ENCODE assay signal across 24 cellular contexts in the genomic region with DNA sequence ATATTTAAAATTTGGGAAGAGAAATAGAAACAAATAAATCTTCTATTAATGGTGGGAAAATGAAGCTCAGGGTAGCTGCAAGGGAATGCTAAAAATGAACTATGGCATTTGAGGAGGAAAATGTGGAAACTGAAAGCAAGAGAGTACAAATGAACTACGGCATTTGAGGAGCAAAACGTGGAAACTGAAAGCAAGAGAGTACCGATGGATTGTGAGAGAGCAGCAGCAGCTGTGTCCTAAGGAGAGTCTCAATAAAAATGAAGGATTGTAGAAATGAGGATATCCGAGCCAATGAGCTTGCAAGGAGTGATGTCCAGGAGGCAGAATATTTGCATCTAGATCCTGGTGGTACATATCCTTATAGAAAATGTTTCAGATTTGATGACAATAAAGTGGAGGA.
"Had no signal": no experiment of that assay in that cellular context is flagged by ENCODE, and none has a peak within 500 bp of the region (broad histone marks: within the 10 kb centered on the region; RNA-seq: fewer than 3 reads in every experiment).

No MANE protein-coding gene starts in this region.

- H3K4me3 Mint-ChIP-seq: activated B cell treated with CpG ODN at 0.5 μM for 24 hours; activated CD4-positive, alpha-beta T cell treated with anti-CD3 and anti-CD28 coated beads, Interleukin-2, amount 10 ng/mL, durations not matched to agents 24 days and 14 days; activated naive CD4-positive, alpha-beta T cell treated with anti-CD3 and anti-CD28 coated beads, Interleukin-2, amount 10 ng/mL, durations not matched to agents 7 days and 5 days; activated naive CD8-positive, alpha-beta T cell treated with anti-CD3 and anti-CD28 coated beads for 36 hours; activated T-cell treated with anti-CD3 and anti-CD28 coated beads, Interleukin-2, amount 50 U/mL, for 4 hours; activated T-helper 17 cell treated with anti-CD3 and anti-CD28 coated beads, Interleukin-2, amount 50 U/mL, for 72 hours; T-helper 17 cell had no signal

- FAIRE-seq: bronchial epithelial cell, TTC549 had no signal

- H3K27ac Mint-ChIP-seq: activated B cell treated with CpG ODN at 0.5 μM for 24 hours; activated CD4-positive, alpha-beta T cell treated with anti-CD3 and anti-CD28 coated beads, Interleukin-2, amount 10 ng/mL, durations not matched to agents 24 days and 14 days; activated naive CD4-positive, alpha-beta T cell treated with anti-CD3 and anti-CD28 coated beads, Interleukin-2, amount 10 ng/mL, durations not matched to agents 7 days and 5 days; activated naive CD8-positive, alpha-beta T cell treated with anti-CD3 and anti-CD28 coated beads for 36 hours; activated T-helper 17 cell treated with anti-CD3 and anti-CD28 coated beads, Interleukin-2, amount 50 U/mL, for 72 hours; T-helper 17 cell had no signal

- H3K27me3 Mint-ChIP-seq: activated B cell treated with CpG ODN at 0.5 μM for 24 hours; activated CD4-positive, alpha-beta T cell treated with anti-CD3 and anti-CD28 coated beads, Interleukin-2, amount 10 ng/mL, durations not matched to agents 24 days and 14 days; activated naive CD4-positive, alpha-beta T cell treated with anti-CD3 and anti-CD28 coated beads, Interleukin-2, amount 10 ng/mL, durations not matched to agents 7 days and 5 days; activated naive CD8-positive, alpha-beta T cell treated with anti-CD3 and anti-CD28 coated beads for 36 hours; activated T-helper 17 cell treated with anti-CD3 and anti-CD28 coated beads, Interleukin-2, amount 50 U/mL, for 72 hours; T-helper 17 cell had no signal

- H3K4me1 Mint-ChIP-seq: activated B cell treated with CpG ODN at 0.5 μM for 24 hours; activated CD4-positive, alpha-beta T cell treated with anti-CD3 and anti-CD28 coated beads, Interleukin-2, amount 10 ng/mL, durations not matched to agents 24 days and 14 days; activated naive CD4-positive, alpha-beta T cell treated with anti-CD3 and anti-CD28 coated beads, Interleukin-2, amount 10 ng/mL, durations not matched to agents 7 days and 5 days; activated naive CD8-positive, alpha-beta T cell treated with anti-CD3 and anti-CD28 coated beads for 36 hours; activated T-helper 17 cell treated with anti-CD3 and anti-CD28 coated beads, Interleukin-2, amount 50 U/mL, for 72 hours; T-helper 17 cell had no signal

- H3K36me3 Mint-ChIP-seq: activated naive CD4-positive, alpha-beta T cell treated with anti-CD3 and anti-CD28 coated beads, Interleukin-2, amount 10 ng/mL, durations not matched to agents 7 days and 5 days; activated naive CD8-positive, alpha-beta T cell treated with anti-CD3 and anti-CD28 coated beads for 36 hours had no signal

- DNase-seq: activated B cell treated with CpG ODN at 0.5 μM for 24 hours; activated CD4-positive, alpha-beta T cell treated with anti-CD3 and anti-CD28 coated beads for 1 hour; activated CD4-positive, alpha-beta T cell treated with anti-CD3 and anti-CD28 coated beads, Interleukin-2, amount 10 ng/mL, durations not matched to agents 24 days and 14 days; activated CD4-positive, alpha-beta T cell treated with anti-CD3 and anti-CD28 coated beads, Interleukin-2, amount 50 U/mL, for 48 hours; activated gamma-delta T cell; activated naive CD4-positive, alpha-beta T cell treated with anti-CD3 and anti-CD28 coated beads, Interleukin-2, amount 10 ng/mL, durations not matched to agents 7 days and 5 days; activated naive CD8-positive, alpha-beta T cell treated with anti-CD3 and anti-CD28 coated beads for 36 hours; activated T-cell treated with anti-CD3 and anti-CD28 coated beads, Interleukin-2, amount 50 U/mL, for 4 hours; aorta; central memory CD4-positive, alpha-beta T cell; cortex of kidney; NCI-H1048; NCI-H146; NCI-H187 treated with DMSO at 0.1 percent for 48 hours; NCI-H2081 treated with DMSO at 0.1 percent for 48 hours; NCI-H446; NCI-H524; Peyer's patch; SHP77; T-helper 17 cell; T-helper 9 cell had no signal
